8 cellular contexts compared by ENCODE assay signal in the genomic region with DNA sequence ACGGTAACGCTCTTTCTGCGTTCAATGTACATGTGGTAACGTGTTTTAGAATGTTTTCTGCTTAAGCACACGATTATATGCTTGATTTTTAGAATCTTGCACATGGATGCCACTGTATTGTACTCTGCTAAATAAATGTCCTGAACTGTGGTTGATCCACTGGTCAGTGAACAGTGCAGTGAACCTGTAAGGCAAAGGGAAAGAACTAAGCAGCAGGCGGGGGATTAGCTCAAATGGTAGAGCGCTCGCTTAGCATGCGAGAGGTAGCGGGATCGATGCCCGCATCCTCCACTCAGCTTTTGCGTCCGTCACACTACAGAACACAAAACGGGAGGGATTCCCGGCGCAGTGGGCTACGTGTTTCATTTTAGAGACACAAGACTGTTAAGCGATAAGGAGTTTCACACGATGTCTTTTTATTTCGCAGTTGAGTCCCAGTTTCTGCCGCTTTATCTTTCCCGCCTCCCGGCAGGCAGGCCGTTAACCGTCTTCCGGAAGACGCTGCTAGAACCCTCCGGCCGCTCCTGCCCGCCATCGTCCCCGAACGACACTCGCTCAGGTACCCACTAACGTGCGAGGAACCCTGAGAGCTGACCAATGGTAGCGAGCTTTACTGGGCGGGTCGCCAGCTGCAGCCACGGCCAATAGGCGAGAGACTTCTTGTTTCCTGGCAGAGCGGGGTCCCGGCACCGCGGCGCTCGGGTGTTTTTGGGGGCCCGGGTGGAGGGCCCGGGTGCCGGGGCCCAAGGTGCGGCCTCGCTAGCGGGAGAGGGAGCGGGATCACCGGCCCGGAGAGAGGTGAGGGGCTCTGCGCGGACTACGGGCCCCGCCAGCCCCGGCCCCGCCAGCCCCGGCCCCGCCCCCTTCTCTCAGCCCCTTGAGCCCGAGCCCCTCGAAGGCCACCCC. TPM values are rescaled to one million over a fixed set of nuclear protein-coding genes. Genes with fewer than 3 reads are reported as not detected.
DNase-seq lines count a peak whose midpoint lies in the region; ATAC-seq and TF ChIP-seq lines count a peak whose summit lies in the region.

A gene with protein sequence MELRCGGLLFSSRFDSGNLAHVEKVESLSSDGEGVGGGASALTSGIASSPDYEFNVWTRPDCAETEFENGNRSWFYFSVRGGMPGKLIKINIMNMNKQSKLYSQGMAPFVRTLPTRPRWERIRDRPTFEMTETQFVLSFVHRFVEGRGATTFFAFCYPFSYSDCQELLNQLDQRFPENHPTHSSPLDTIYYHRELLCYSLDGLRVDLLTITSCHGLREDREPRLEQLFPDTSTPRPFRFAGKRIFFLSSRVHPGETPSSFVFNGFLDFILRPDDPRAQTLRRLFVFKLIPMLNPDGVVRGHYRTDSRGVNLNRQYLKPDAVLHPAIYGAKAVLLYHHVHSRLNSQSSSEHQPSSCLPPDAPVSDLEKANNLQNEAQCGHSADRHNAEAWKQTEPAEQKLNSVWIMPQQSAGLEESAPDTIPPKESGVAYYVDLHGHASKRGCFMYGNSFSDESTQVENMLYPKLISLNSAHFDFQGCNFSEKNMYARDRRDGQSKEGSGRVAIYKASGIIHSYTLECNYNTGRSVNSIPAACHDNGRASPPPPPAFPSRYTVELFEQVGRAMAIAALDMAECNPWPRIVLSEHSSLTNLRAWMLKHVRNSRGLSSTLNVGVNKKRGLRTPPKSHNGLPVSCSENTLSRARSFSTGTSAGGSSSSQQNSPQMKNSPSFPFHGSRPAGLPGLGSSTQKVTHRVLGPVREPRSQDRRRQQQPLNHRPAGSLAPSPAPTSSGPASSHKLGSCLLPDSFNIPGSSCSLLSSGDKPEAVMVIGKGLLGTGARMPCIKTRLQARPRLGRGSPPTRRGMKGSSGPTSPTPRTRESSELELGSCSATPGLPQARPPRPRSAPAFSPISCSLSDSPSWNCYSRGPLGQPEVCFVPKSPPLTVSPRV (plus strand): TSS at position 673 of the 906 bp plus-strand sequence. CDS start 1,291 bp downstream, outside the sequence.

- peaks cover 4% of the 10 kb centered on the region for H3K27me3 Mint-ChIP-seq in activated naive CD4-positive, alpha-beta T cell treated with anti-CD3 and anti-CD28 coated beads, Interleukin-2, amount 50 U/mL, for 24 hours

- peaks cover 6% of the 10 kb centered on the region for H3K36me3 Mint-ChIP-seq in activated naive CD4-positive, alpha-beta T cell treated with anti-CD3 and anti-CD28 coated beads, Interleukin-2, amount 50 U/mL, for 24 hours

- peak; percentile 88 for DNase-seq in NCI-H1105 (lab: John Stamatoyannopoulos, UW)
- DNase-seq in SKM-1 (lab: John Stamatoyannopoulos, UW; ENCODE audit: unreplicated experiment): peak; percentile 86
- DNase-seq in glomerular endothelial cell (ENCODE audit: extremely low read depth, low read depth, low spot score): peak; percentile 86
- peak; percentile 89 for DNase-seq in occipital lobe (lab: John Stamatoyannopoulos, UW)

- H3K4me3 Mint-ChIP-seq in activated naive CD4-positive, alpha-beta T cell treated with anti-CD3 and anti-CD28 coated beads, Interleukin-2, amount 50 U/mL, for 24 hours: peak within 1 kb of the TSS; percentile 97

- peaks cover 10% of the 10 kb centered on the region for H3K4me1 Mint-ChIP-seq in activated naive CD4-positive, alpha-beta T cell treated with anti-CD3 and anti-CD28 coated beads, Interleukin-2, amount 50 U/mL, for 24 hours

- peaks cover 4% of the 10 kb centered on the region for H3K9me3 Mint-ChIP-seq in activated naive CD4-positive, alpha-beta T cell treated with anti-CD3 and anti-CD28 coated beads, Interleukin-2, amount 50 U/mL, for 24 hours

- peak; percentile 54 for TF ChIP-seq POLR2A in GM10847 (IDR thresholded peaks at IDR 0.05; ENCODE audit: extremely low read depth, insufficient read length)

- peak within 1 kb of the TSS; percentile 95 for H3K27ac ChIP-seq in temporal lobe (ENCODE audit: low read depth, low read length)

- ATAC-seq in HG02642 (IDR thresholded peaks at IDR 0.05; ENCODE audit: poor library complexity, unreplicated experiment): peak; percentile 68

- H3K27ac Mint-ChIP-seq in activated naive CD4-positive, alpha-beta T cell treated with anti-CD3 and anti-CD28 coated beads, Interleukin-2, amount 50 U/mL, for 24 hours: peak within 1 kb of the TSS; percentile 100

RNA-seq across cellular contexts. Expression of the gene that starts here (rescaled TPM):
- total RNA-seq in glomerular endothelial cell: 14.8 and 15.0 TPM in 2 replicates
- total RNA-seq in occipital lobe: 17.5 TPM
- total RNA-seq in temporal lobe: 10.8 TPM

Comparison
In these comparisons a context has a peak if more than half of its experiments do, and no peak if none do; other contexts are left out.
1. Peak in every context shown above with its lines: DNase-seq, ATAC-seq and H3K27ac ChIP-seq.